Comparison of ENCODE assay signal across 8 cellular contexts in the genomic region with DNA sequence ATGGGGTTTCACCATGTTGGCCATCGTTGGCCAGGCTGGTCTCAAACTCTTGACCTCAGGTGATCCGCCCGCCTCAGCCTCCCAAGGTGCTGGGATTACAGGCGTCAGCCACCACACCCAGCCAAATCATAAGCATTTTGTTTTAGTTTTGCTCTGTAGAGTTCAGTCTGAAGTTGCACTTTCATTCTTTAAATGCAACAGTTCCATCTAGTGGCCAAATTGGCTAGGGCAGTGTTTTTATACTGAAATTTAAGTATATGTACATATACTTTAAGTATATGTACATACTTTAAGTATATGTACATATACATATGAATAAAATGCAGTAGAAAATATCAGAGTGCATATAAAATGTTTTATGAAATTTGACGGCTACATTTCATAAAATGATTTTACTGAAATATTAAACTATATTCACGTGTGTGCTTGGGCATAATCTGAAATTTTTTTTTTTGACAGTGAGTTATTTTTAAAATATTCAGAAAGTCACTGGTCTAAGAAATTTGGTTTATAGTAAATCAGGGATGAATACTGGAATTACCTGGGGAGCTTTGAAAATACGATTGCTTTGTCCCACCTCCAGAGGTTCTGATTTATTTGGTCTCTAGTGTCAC.
DNase-seq lines count a peak whose midpoint lies in the region; ATAC-seq and TF ChIP-seq lines count a peak whose summit lies in the region.

No MANE protein-coding gene starts in this region.

- no peaks in the 10 kb centered on the region for H3K9me3 Mint-ChIP-seq in natural killer cell
- H3K9me3 Mint-ChIP-seq in natural killer cell treated with Interleukin-12 subunit alpha and Interleukin-12 subunit beta and Interleukin-15 and Interleukin-18, amount 100 ng/mL, for 72 hours: no peaks in the 10 kb centered on the region
- H3K9me3 Mint-ChIP-seq in endodermal cell: no peaks in the 10 kb centered on the region
- H3K9me3 Mint-ChIP-seq in nephron progenitor cell: no peaks in the 10 kb centered on the region

- peaks cover 3% of the 10 kb centered on the region for H3K4me1 ChIP-seq in endodermal cell (ENCODE audit: control insufficient read depth, insufficient read depth, low read length)

- TF ChIP-seq RAD21 in Ishikawa (IDR thresholded peaks at IDR 0.05; ENCODE audit: low read depth): peak; percentile 72

- ATAC-seq in natural killer cell: peak in 2 of 3 donors; percentile 61
- ATAC-seq in natural killer cell treated with Interleukin-12 subunit alpha and Interleukin-12 subunit beta and Interleukin-15 and Interleukin-18, amount 100 ng/mL, for 72 hours: no peak
- ATAC-seq in GM21723 (IDR thresholded peaks at IDR 0.05; ENCODE audit: unreplicated experiment): peak; percentile 68

- H3K4me3 Mint-ChIP-seq in natural killer cell (no peak overlapping the region), endodermal cell (no peak overlapping the region), nephron progenitor cell (no peak overlapping the region)
- H3K4me3 Mint-ChIP-seq in natural killer cell treated with Interleukin-12 subunit alpha and Interleukin-12 subunit beta and Interleukin-15 and Interleukin-18, amount 100 ng/mL, for 72 hours: no peak overlapping the region

- H3K27me3 ChIP-seq in endodermal cell (ENCODE audit: control insufficient read depth, insufficient read depth, low read length, poor library complexity, severe bottlenecking): no peaks in the 10 kb centered on the region

- no peak overlapping the region for H3K27ac ChIP-seq in endodermal cell (ENCODE audit: low read depth, low read length)

- TF ChIP-seq EP300 in Ishikawa (IDR thresholded peaks at IDR 0.05; ENCODE audit: borderline replicate concordance): no peak

- H3K4me1 Mint-ChIP-seq in natural killer cell: no peaks in the 10 kb centered on the region
- no peaks in the 10 kb centered on the region for H3K4me1 Mint-ChIP-seq in natural killer cell treated with Interleukin-12 subunit alpha and Interleukin-12 subunit beta and Interleukin-15 and Interleukin-18, amount 100 ng/mL, for 72 hours (ENCODE audit: low read depth in 2 of 2)
- H3K4me1 Mint-ChIP-seq in endodermal cell: peaks cover 21% of the 10 kb centered on the region
- no peaks in the 10 kb centered on the region for H3K4me1 Mint-ChIP-seq in nephron progenitor cell

- peak; percentile 43 for TF ChIP-seq CTCF in natural killer cell (IDR thresholded peaks at IDR 0.05)
- peak; percentile 90 for TF ChIP-seq CTCF in endodermal cell (conservative IDR thresholded peaks at IDR 0.05)
- TF ChIP-seq CTCF in nephron progenitor cell (IDR thresholded peaks at IDR 0.05): peak; percentile 84

- no peak overlapping the region for H3K9ac ChIP-seq in endodermal cell (ENCODE audit: extremely low read depth, low read length, poor library complexity, severe bottlenecking)

- DNase-seq in natural killer cell: no peak
- DNase-seq in natural killer cell treated with Interleukin-12 subunit alpha and Interleukin-12 subunit beta and Interleukin-15 and Interleukin-18, amount 100 ng/mL, for 72 hours (ENCODE audit: low spot score): no peak
- DNase-seq in RPMI7951 (ENCODE audit: low read depth): peak; percentile 42
- peak; percentile 70 for DNase-seq in endodermal cell
- peak; percentile 34 for DNase-seq in nephron progenitor cell
- DNase-seq in amniotic stem cell (lab: John Stamatoyannopoulos, UW): no peak

- H3K27ac Mint-ChIP-seq in natural killer cell (no peak overlapping the region), endodermal cell (no peak overlapping the region), nephron progenitor cell (no peak overlapping the region)
- no peak overlapping the region for H3K27ac Mint-ChIP-seq in natural killer cell treated with Interleukin-12 subunit alpha and Interleukin-12 subunit beta and Interleukin-15 and Interleukin-18, amount 100 ng/mL, for 72 hours

- intact Hi-C loops in natural killer cell (cut with micrococcal nuclease): no loop called here

- H3K4me3 ChIP-seq in endodermal cell (ENCODE audit: low read length): no peak overlapping the region

- H3K36me3 Mint-ChIP-seq in natural killer cell (no peaks in the 10 kb centered on the region), endodermal cell (ENCODE audit: low read depth) (no peaks in the 10 kb centered on the region), nephron progenitor cell (ENCODE audit: low read depth) (no peaks in the 10 kb centered on the region)
- no peaks in the 10 kb centered on the region for H3K36me3 Mint-ChIP-seq in natural killer cell treated with Interleukin-12 subunit alpha and Interleukin-12 subunit beta and Interleukin-15 and Interleukin-18, amount 100 ng/mL, for 72 hours

- no peaks in the 10 kb centered on the region for H3K36me3 ChIP-seq in endodermal cell (ENCODE audit: control insufficient read depth, insufficient read depth, low read length)

- WGBS in endodermal cell (ENCODE audit: insufficient coverage in 1 of 2, insufficient read length in 1 of 2), 2 experiments: 61 to 100% methylated on average over 1 to 7 of the region's 7 CpGs

- H3K27me3 Mint-ChIP-seq in natural killer cell (ENCODE audit: low read depth in 2 of 2): peaks cover 0 to 13% of the 10 kb centered on the region in 2 donors
- peaks cover 0 to 2% of the 10 kb centered on the region in 2 donors for H3K27me3 Mint-ChIP-seq in natural killer cell treated with Interleukin-12 subunit alpha and Interleukin-12 subunit beta and Interleukin-15 and Interleukin-18, amount 100 ng/mL, for 72 hours
- H3K27me3 Mint-ChIP-seq in endodermal cell (ENCODE audit: insufficient read depth): peaks cover 20% of the 10 kb centered on the region
- H3K27me3 Mint-ChIP-seq in nephron progenitor cell (ENCODE audit: low read depth, poor library complexity): peaks cover 6% of the 10 kb centered on the region

- no peaks in the 10 kb centered on the region for H3K9me3 ChIP-seq in endodermal cell (ENCODE audit: control insufficient read depth, low read length)

TF ChIP-seq in Ishikawa, 13 proteins besides CTCF, POLR2A, EP300 and RAD21:
- no peak for TF ChIP-seq TAF1 (IDR thresholded peaks at IDR 0.05; ENCODE audit: low read depth)
- TF ChIP-seq, protein P1, sequence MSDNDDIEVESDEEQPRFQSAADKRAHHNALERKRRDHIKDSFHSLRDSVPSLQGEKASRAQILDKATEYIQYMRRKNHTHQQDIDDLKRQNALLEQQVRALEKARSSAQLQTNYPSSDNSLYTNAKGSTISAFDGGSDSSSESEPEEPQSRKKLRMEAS (IDR thresholded peaks at IDR 0.05): no peak
- TF ChIP-seq TEAD4 (IDR thresholded peaks at IDR 0.05): no peak
- no peak for TF ChIP-seq FOXM1 (IDR thresholded peaks at IDR 0.05; ENCODE audit: borderline replicate concordance, low read depth)

Comparison
In these comparisons a context has a peak if more than half of its experiments do, and no peak if none do; other contexts are left out.
1. ATAC-seq: peak in natural killer cell (2 of 3) and GM21723 (single experiment); none in natural killer cell treated with Interleukin-12 subunit alpha and Interleukin-12 subunit beta and Interleukin-15 and Interleukin-18, amount 100 ng/mL, for 72 hours (0 of 2).
2. DNase-seq: peak in RPMI7951 (single experiment), endodermal cell (single experiment) and nephron progenitor cell (single experiment); none in natural killer cell (single experiment), natural killer cell treated with Interleukin-12 subunit alpha and Interleukin-12 subunit beta and Interleukin-15 and Interleukin-18, amount 100 ng/mL, for 72 hours (single experiment) and amniotic stem cell (single experiment).
3. Peak in every context shown above with its lines, with median percentiles within 50 percentile points of each other: CTCF ChIP-seq.